Comparison of ENCODE assay signal across 10 cellular contexts in the genomic region with DNA sequence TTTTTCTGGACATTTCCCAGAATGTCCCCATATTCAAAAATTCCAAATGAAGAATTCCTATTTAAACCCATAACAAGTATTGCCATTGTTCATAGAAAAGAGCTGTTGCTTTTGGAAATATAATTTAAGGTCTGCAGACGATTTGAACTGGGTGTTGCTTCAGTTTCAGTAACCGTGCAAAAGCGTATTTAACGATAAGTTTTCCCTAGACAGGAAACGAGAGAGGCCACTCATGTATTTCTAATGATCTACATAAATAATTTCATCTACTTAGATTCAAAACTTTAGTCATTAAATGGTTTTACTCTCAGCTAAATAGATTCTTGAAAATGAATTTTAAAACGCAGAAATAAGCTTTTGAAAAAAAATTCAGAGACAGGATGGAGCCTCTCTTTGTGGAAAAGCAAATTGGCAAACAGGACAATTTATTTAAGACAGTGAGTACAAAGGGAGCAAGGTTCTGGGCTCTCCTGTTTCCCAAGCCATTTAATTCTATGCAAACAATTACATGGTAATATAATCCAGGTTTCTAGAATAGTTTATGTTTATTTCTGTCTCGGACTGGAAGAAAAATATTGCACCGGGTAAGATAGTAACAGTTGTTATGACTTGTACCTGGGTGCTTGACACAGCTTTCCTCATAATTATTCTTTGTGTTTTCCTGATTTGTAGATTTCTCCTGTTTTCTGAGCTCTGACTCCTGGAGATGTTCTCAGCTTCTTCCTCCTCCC.
A peak's percentile ranks its signal among the peaks of the same experiment; 100 is the strongest.
DNase-seq lines count a peak whose midpoint lies in the region; ATAC-seq, FAIRE-seq and TF ChIP-seq lines count a peak whose summit lies in the region.
"Had no signal": no experiment of that assay in that cellular context is flagged by ENCODE, and none has a peak within 500 bp of the region (broad histone marks: within the 10 kb centered on the region; RNA-seq: fewer than 3 reads in every experiment).

No MANE protein-coding gene starts in this region.

- H3K4me2 ChIP-seq in OCI-LY3 (ENCODE audit: low read length) = peak overlapping the region; percentile 77

- no peak overlapping the region for H3K9ac ChIP-seq in OCI-LY3 (ENCODE audit: low read length)

- H3K79me2 ChIP-seq in OCI-LY3 (ENCODE audit: low read length) = no peaks in the 10 kb centered on the region

- peaks cover 1% of the 10 kb centered on the region for H3K4me1 ChIP-seq in right cardiac atrium (ENCODE audit: control insufficient read depth, insufficient read depth, low read length)
- peaks cover 3 to 19% of the 10 kb centered on the region in 2 donors for H3K4me1 ChIP-seq in right atrium auricular region
- H3K4me1 ChIP-seq in OCI-LY3 (ENCODE audit: low read length) = peaks cover 8% of the 10 kb centered on the region
- H3K4me1 ChIP-seq in ascending aorta = peaks cover 0 to 12% of the 10 kb centered on the region in 2 donors

- peaks cover 3% of the 10 kb centered on the region for H3K9me3 Mint-ChIP-seq in stimulated activated effector memory CD8-positive, alpha-beta T cell treated with anti-CD3 and anti-CD28 coated beads, Interleukin-12 subunit alpha, Interleukin-12 subunit beta, amount 100 ng/mL, for 72 hours

- peak; percentile 28 to 73 for ATAC-seq in right cardiac atrium
- no peak for ATAC-seq in stimulated activated effector memory CD8-positive, alpha-beta T cell treated with anti-CD3 and anti-CD28 coated beads, Interleukin-12 subunit alpha, Interleukin-12 subunit beta, amount 100 ng/mL, for 72 hours

- no peak overlapping the region for H3K27ac Mint-ChIP-seq in stimulated activated effector memory CD8-positive, alpha-beta T cell treated with anti-CD3 and anti-CD28 coated beads, Interleukin-12 subunit alpha, Interleukin-12 subunit beta, amount 100 ng/mL, for 72 hours

- H3K4me3 Mint-ChIP-seq in stimulated activated effector memory CD8-positive, alpha-beta T cell treated with anti-CD3 and anti-CD28 coated beads, Interleukin-12 subunit alpha, Interleukin-12 subunit beta, amount 100 ng/mL, for 72 hours = no peak overlapping the region

- DNase-seq in right cardiac atrium = no peak
- no peak for DNase-seq in right atrium auricular region (ENCODE audit: low spot score)
- peak; percentile 57 for DNase-seq in left kidney (ENCODE audit: low read depth, low spot score)
- no peak for DNase-seq in ascending aorta (ENCODE audit: low spot score in 2 of 2)
- DNase-seq in D721Med (ENCODE audit: insufficient read length, low spot score) = no peak
- DNase-seq in T-helper 2 cell = no peak
- DNase-seq in stimulated activated effector memory CD8-positive, alpha-beta T cell treated with anti-CD3 and anti-CD28 coated beads, Interleukin-12 subunit alpha, Interleukin-12 subunit beta, amount 100 ng/mL, for 72 hours (ENCODE audit: low spot score in 2 of 2) = no peak
- DNase-seq: effector CD4-positive, alpha-beta T cell had no signal

- no peaks in the 10 kb centered on the region for H3K36me3 Mint-ChIP-seq in stimulated activated effector memory CD8-positive, alpha-beta T cell treated with anti-CD3 and anti-CD28 coated beads, Interleukin-12 subunit alpha, Interleukin-12 subunit beta, amount 100 ng/mL, for 72 hours

- no peak overlapping the region for H2AFZ ChIP-seq in OCI-LY3 (ENCODE audit: low read depth, low read length)

- H3K4me3 ChIP-seq in right cardiac atrium (ENCODE audit: low read length) (no peak overlapping the region), right atrium auricular region (no peak overlapping the region), OCI-LY3 (ENCODE audit: low read length) (peak overlapping the region; percentile 71), ascending aorta (peak overlapping the region in 1 of 2 donors; percentile 41)
- H3K4me3 ChIP-seq: tibial artery had no signal

- 46% methylated on average over 8 of the region's 8 CpGs for WGBS in right cardiac atrium

- H3K4me1 Mint-ChIP-seq in stimulated activated effector memory CD8-positive, alpha-beta T cell treated with anti-CD3 and anti-CD28 coated beads, Interleukin-12 subunit alpha, Interleukin-12 subunit beta, amount 100 ng/mL, for 72 hours = no peaks in the 10 kb centered on the region

- H3K36me3 ChIP-seq in right atrium auricular region = no peaks in the 10 kb centered on the region
- no peaks in the 10 kb centered on the region for H3K36me3 ChIP-seq in OCI-LY3 (replicated peaks; ENCODE audit: low read depth, low read length)
- no peaks in the 10 kb centered on the region for H3K36me3 ChIP-seq in ascending aorta
- H3K36me3 ChIP-seq: tibial artery had no signal

- H3K27ac ChIP-seq in right cardiac atrium (ENCODE audit: low read length) (no peak overlapping the region), right atrium auricular region (peak overlapping the region in 1 of 2 donors; percentile 54), OCI-LY3 (ENCODE audit: low read length) (no peak overlapping the region), ascending aorta (no peak overlapping the region)
- H3K27ac ChIP-seq: tibial artery had no signal

- FAIRE-seq in D721Med (lab: Jason Lieb, UNC) = no peak

- intact Hi-C loops in right cardiac atrium (cut with DNase I) (no loop called here), ascending aorta (cut with DNase I) (no loop called here)

- H3K27me3 ChIP-seq in right cardiac atrium (ENCODE audit: control insufficient read depth, insufficient read depth) = no peaks in the 10 kb centered on the region
- H3K27me3 ChIP-seq in right atrium auricular region = no peaks in the 10 kb centered on the region
- H3K27me3 ChIP-seq in OCI-LY3 (ENCODE audit: low read depth, low read length) = peaks cover 10% of the 10 kb centered on the region
- H3K27me3 ChIP-seq in ascending aorta = no peaks in the 10 kb centered on the region
- H3K27me3 ChIP-seq: tibial artery had no signal

- H3K9me3 ChIP-seq in right cardiac atrium (ENCODE audit: control insufficient read depth, low read length) (no peaks in the 10 kb centered on the region), right atrium auricular region (peaks cover 0 to 4% of the 10 kb centered on the region in 2 donors), OCI-LY3 (ENCODE audit: insufficient read depth, low read length) (no peaks in the 10 kb centered on the region), ascending aorta (no peaks in the 10 kb centered on the region)
- H3K9me3 ChIP-seq: tibial artery had no signal

- H4K20me1 ChIP-seq in OCI-LY3 (ENCODE audit: insufficient read depth, low read length) = no peaks in the 10 kb centered on the region

- TF ChIP-seq CTCF in right atrium auricular region (IDR thresholded peaks at IDR 0.05) (no peak), OCI-LY3 (IDR thresholded peaks at IDR 0.05; ENCODE audit: low read depth, low read length) (no peak), ascending aorta (IDR thresholded peaks at IDR 0.05) (no peak), D721Med (IDR thresholded peaks at IDR 0.05; ENCODE audit: insufficient read depth, missing control alignments) (no peak)
